In the genomic region with DNA sequence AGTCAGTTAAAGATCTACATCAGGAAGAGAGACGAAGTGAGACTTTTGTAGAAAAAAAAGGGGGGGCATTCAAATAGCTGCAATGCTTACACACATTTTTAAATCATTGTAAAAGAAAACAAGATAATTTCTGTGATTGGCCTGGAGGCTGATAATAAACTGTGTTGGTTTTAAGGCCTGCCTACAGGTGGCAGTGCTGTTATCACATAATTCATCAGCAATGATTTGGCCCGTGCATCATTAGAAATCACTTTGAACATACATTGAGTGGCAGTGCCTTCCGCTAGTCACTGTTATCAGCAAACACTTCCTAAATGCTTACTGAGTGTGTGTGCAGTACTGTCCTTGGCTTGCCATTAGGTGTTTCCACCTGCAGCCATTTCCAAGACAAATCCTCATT, we compare ENCODE assay signal across 8 cellular contexts.
DNase-seq lines count a peak whose midpoint lies in the region; ATAC-seq and TF ChIP-seq lines count a peak whose summit lies in the region.
"Had no signal": no experiment of that assay in that cellular context is flagged by ENCODE, and none has a peak within 500 bp of the region (broad histone marks: within the 10 kb centered on the region; RNA-seq: fewer than 3 reads in every experiment).

No MANE protein-coding gene starts in this region.

- H2AFZ ChIP-seq in GM23248 (no peak overlapping the region), parathyroid adenoma (no peak overlapping the region)

- in situ Hi-C loops in GM23248 (cut with MboI) = no loop called here

- H3K4me3 ChIP-seq in GM23248 (no peak overlapping the region), choroid plexus epithelial cell (ENCODE audit: low read depth, low read length) (no peak overlapping the region), parathyroid adenoma (ENCODE audit: low read depth, low read length) (peak overlapping the region; percentile 6)

- H3K4me2 ChIP-seq in GM23248 (ENCODE audit: unreplicated experiment) = no peak overlapping the region
- peak overlapping the region; percentile 43 for H3K4me2 ChIP-seq in parathyroid adenoma (ENCODE audit: low read length)

- H3K27ac ChIP-seq in GM23248 = no peak overlapping the region
- H3K27ac ChIP-seq in parathyroid adenoma = no peak overlapping the region

- ATAC-seq in GM19455 (IDR thresholded peaks at IDR 0.05; ENCODE audit: unreplicated experiment) (no peak), HG03460 (IDR thresholded peaks at IDR 0.05; ENCODE audit: unreplicated experiment) (no peak)

- no peaks in the 10 kb centered on the region for H3K9me2 ChIP-seq in GM23248 (ENCODE audit: insufficient read depth)

- WGBS in GM23248 (ENCODE audit: low coverage in 1 of 2, low lambda C conversion rate in 2 of 2, missing lambda C conversion rate in 2 of 2), 2 experiments = 9 to 18% methylated on average over 3 of the region's 3 CpGs

- H3K27me3 ChIP-seq in GM23248 (replicated peaks; ENCODE audit: insufficient read depth) (no peaks in the 10 kb centered on the region), parathyroid adenoma (ENCODE audit: control insufficient read depth, insufficient read depth, low read length) (no peaks in the 10 kb centered on the region)

- H3K9ac ChIP-seq in GM23248 (no peak overlapping the region), parathyroid adenoma (no peak overlapping the region)

- H3F3A ChIP-seq in GM23248 (ENCODE audit: insufficient read depth) = no peaks in the 10 kb centered on the region

- DNase-seq in GM23248 = peak; percentile 0
- peak; percentile 55 for DNase-seq in NCI-H146 (lab: John Stamatoyannopoulos, UW)
- DNase-seq in choroid plexus epithelial cell (ENCODE audit: low read depth) = peak; percentile 53
- no peak for DNase-seq in HuH-7 (ENCODE audit: low spot score)
- DNase-seq: NCI-H226 had no signal

- H4K20me1 ChIP-seq in GM23248 (ENCODE audit: insufficient read depth) = no peaks in the 10 kb centered on the region

- no peaks in the 10 kb centered on the region for H3K79me2 ChIP-seq in GM23248 (ENCODE audit: insufficient read depth)
- H3K79me2 ChIP-seq in parathyroid adenoma = no peaks in the 10 kb centered on the region

- peak; percentile 59 for TF ChIP-seq CTCF in choroid plexus epithelial cell (conservative IDR thresholded peaks at IDR 0.05; ENCODE audit: low read depth, low read length)
- TF ChIP-seq CTCF in parathyroid adenoma (IDR thresholded peaks at IDR 0.05) = no peak

- H3K36me3 ChIP-seq in GM23248 (ENCODE audit: low read depth) = no peaks in the 10 kb centered on the region
- H3K36me3 ChIP-seq in parathyroid adenoma (ENCODE audit: control insufficient read depth, insufficient read depth, low read length) = no peaks in the 10 kb centered on the region

- H3K9me3 ChIP-seq in GM23248 (ENCODE audit: low read depth) = no peaks in the 10 kb centered on the region
- H3K9me3 ChIP-seq in parathyroid adenoma (ENCODE audit: control insufficient read depth, low read length) = no peaks in the 10 kb centered on the region

- H3K4me1 ChIP-seq in GM23248 (ENCODE audit: insufficient read depth) = no peaks in the 10 kb centered on the region
- no peaks in the 10 kb centered on the region for H3K4me1 ChIP-seq in parathyroid adenoma
